In the genomic region with DNA sequence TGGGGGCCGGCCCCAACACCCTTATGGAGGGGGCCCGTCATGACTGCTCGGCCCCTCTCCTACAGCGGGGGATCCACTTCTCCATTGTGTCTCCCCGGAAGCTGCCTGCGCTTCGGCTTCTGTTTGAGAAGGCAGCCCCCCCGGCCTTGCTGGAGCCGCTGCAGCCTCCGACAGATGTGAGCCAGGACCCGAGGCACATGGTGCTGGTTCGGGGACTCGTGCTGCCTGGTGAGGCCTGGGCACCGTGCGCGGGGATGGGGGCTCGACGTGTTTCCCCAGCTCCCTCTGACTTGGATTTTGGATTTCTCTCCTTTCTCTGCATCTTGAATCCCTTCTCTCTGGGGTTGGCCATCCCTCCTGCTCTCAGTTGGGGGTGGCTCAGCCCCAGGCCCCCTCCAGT, we compare ENCODE assay signal across 29 cellular contexts.
"Had no signal": no experiment of that assay in that cellular context is flagged by ENCODE, and none has a peak within 500 bp of the region (broad histone marks: within the 10 kb centered on the region; RNA-seq: fewer than 3 reads in every experiment).

No MANE protein-coding gene starts in this region.

- H3K9me3 Mint-ChIP-seq: activated CD4-positive, alpha-beta memory T cell treated with anti-CD3 and anti-CD28 coated beads for 36 hours; activated CD4-positive, alpha-beta T cell treated with anti-CD3 and anti-CD28 coated beads, Interleukin-2, amount 10 ng/mL, durations not matched to agents 24 days and 14 days; activated naive CD4-positive, alpha-beta T cell treated with anti-CD3 and anti-CD28 coated beads for 36 hours; activated naive CD4-positive, alpha-beta T cell treated with anti-CD3 and anti-CD28 coated beads, Interleukin-2, amount 50 U/mL, for 24 hours; activated naive CD8-positive, alpha-beta T cell treated with anti-CD3 and anti-CD28 coated beads for 36 hours; activated naive CD8-positive, alpha-beta T cell treated with anti-CD3 and anti-CD28 coated beads, Interleukin-2, amount 50 U/mL, for 24 hours; activated T-helper 1 cell treated with anti-CD3 and anti-CD28 coated beads, Interleukin-12 subunit alpha, Interleukin-12 subunit beta, Interleukin-2, Interleukin-4 antibody, amounts not matched to agents 30 ng/mL and 10 ng/mL and 1 ng/mL, durations not matched to agents 14 hours and 24 hours and 36 hours; activated T-helper 2 cell treated with anti-CD3 and anti-CD28 coated beads, Interferon-gamma antibody, Interleukin-2, Interleukin-4, amounts not matched to agents 10 μg/mL and 5 μg/mL and 100 μg/mL, durations not matched to agents 14 hours and 24 hours and 36 hours had no signal

- H3K9me3 ChIP-seq: adrenal gland, body of pancreas, esophagus squamous epithelium had no signal

- H3K27me3 ChIP-seq: adrenal gland, body of pancreas, esophagus squamous epithelium had no signal

- H3K27ac ChIP-seq: body of pancreas, epithelial cell of prostate, esophagus squamous epithelium had no signal

- H3K4me1 ChIP-seq: esophagus squamous epithelium had no signal

- H3K27ac Mint-ChIP-seq: activated CD4-positive, alpha-beta memory T cell treated with anti-CD3 and anti-CD28 coated beads for 36 hours; activated CD4-positive, alpha-beta T cell treated with anti-CD3 and anti-CD28 coated beads for 36 hours; activated CD4-positive, alpha-beta T cell treated with anti-CD3 and anti-CD28 coated beads, Interleukin-2, amount 10 ng/mL, durations not matched to agents 24 days and 14 days; activated CD8-positive, alpha-beta memory T cell treated with anti-CD3 and anti-CD28 coated beads, Interleukin-2, amount 10 ng/mL, durations not matched to agents 7 days and 5 days; activated CD8-positive, alpha-beta T cell treated with anti-CD3 and anti-CD28 coated beads, Interleukin-2, amount 10 ng/mL, durations not matched to agents 7 days and 5 days; activated naive CD4-positive, alpha-beta T cell treated with anti-CD3 and anti-CD28 coated beads for 36 hours; activated naive CD4-positive, alpha-beta T cell treated with anti-CD3 and anti-CD28 coated beads, Interleukin-2, amount 50 U/mL, for 24 hours; activated naive CD8-positive, alpha-beta T cell treated with anti-CD3 and anti-CD28 coated beads for 36 hours; activated naive CD8-positive, alpha-beta T cell treated with anti-CD3 and anti-CD28 coated beads, Interleukin-2, amount 50 U/mL, for 24 hours; activated T-helper 1 cell treated with anti-CD3 and anti-CD28 coated beads, Interleukin-12 subunit alpha, Interleukin-12 subunit beta, Interleukin-2, Interleukin-4 antibody, amounts not matched to agents 30 ng/mL and 10 ng/mL and 1 ng/mL, durations not matched to agents 14 hours and 24 hours and 36 hours; activated T-helper 2 cell treated with anti-CD3 and anti-CD28 coated beads, Interferon-gamma antibody, Interleukin-2, Interleukin-4, amounts not matched to agents 10 μg/mL and 5 μg/mL and 100 μg/mL, durations not matched to agents 14 hours and 24 hours and 36 hours had no signal

- DNase-seq: activated CD4-positive, alpha-beta memory T cell treated with anti-CD3 and anti-CD28 coated beads for 36 hours; activated CD4-positive, alpha-beta T cell treated with anti-CD3 and anti-CD28 coated beads for 36 hours; activated CD4-positive, alpha-beta T cell treated with anti-CD3 and anti-CD28 coated beads, Interleukin-2, amount 10 ng/mL, durations not matched to agents 24 days and 14 days; activated CD4-positive, CD25-positive, alpha-beta regulatory T cell; activated CD4-positive, CD25-positive, alpha-beta regulatory T cell treated with anti-CD3 and anti-CD28 coated beads, Interleukin-2, amount 50 U/mL, for 72 hours; activated CD8-positive, alpha-beta memory T cell treated with anti-CD3 and anti-CD28 coated beads, Interleukin-2, amount 10 ng/mL, durations not matched to agents 7 days and 5 days; activated CD8-positive, alpha-beta memory T cell treated with anti-CD3 and anti-CD28 coated beads, Interleukin-2, amount 50 U/mL, for 4 hours; activated CD8-positive, alpha-beta T cell treated with anti-CD3 and anti-CD28 coated beads, Interleukin-2, amount 10 ng/mL, durations not matched to agents 7 days and 5 days; activated effector memory CD4-positive, alpha-beta T cell treated with anti-CD3 and anti-CD28 coated beads, Interleukin-2, amount 50 U/mL, for 16 hours; activated naive CD4-positive, alpha-beta T cell treated with anti-CD3 and anti-CD28 coated beads for 36 hours; activated naive CD8-positive, alpha-beta T cell treated with anti-CD3 and anti-CD28 coated beads for 36 hours; activated naive CD8-positive, alpha-beta T cell treated with anti-CD3 and anti-CD28 coated beads, Interleukin-2, amount 50 U/mL, for 24 hours; activated T-cell treated with anti-CD3 and anti-CD28 coated beads, Interleukin-2, amount 50 U/mL, for 1 hour; activated T-cell treated with anti-CD3 and anti-CD28 coated beads, Interleukin-2, amount 50 U/mL, for 48 hours; adrenal gland; amygdala; aorta; body of pancreas; caudate nucleus; cortex of kidney; dermis blood vessel endothelial cell; effector CD4-positive, alpha-beta T cell; esophagus squamous epithelium; glutamatergic neuron; T-helper 2 cell had no signal

- H3K4me3 ChIP-seq: adrenal gland, body of pancreas, esophagus squamous epithelium had no signal

- H3K4me3 Mint-ChIP-seq: activated CD4-positive, alpha-beta memory T cell treated with anti-CD3 and anti-CD28 coated beads for 36 hours; activated CD4-positive, alpha-beta T cell treated with anti-CD3 and anti-CD28 coated beads for 36 hours; activated CD4-positive, alpha-beta T cell treated with anti-CD3 and anti-CD28 coated beads, Interleukin-2, amount 10 ng/mL, durations not matched to agents 24 days and 14 days; activated CD8-positive, alpha-beta memory T cell treated with anti-CD3 and anti-CD28 coated beads, Interleukin-2, amount 10 ng/mL, durations not matched to agents 7 days and 5 days; activated CD8-positive, alpha-beta T cell treated with anti-CD3 and anti-CD28 coated beads, Interleukin-2, amount 10 ng/mL, durations not matched to agents 7 days and 5 days; activated naive CD4-positive, alpha-beta T cell treated with anti-CD3 and anti-CD28 coated beads for 36 hours; activated naive CD4-positive, alpha-beta T cell treated with anti-CD3 and anti-CD28 coated beads, Interleukin-2, amount 50 U/mL, for 24 hours; activated naive CD8-positive, alpha-beta T cell treated with anti-CD3 and anti-CD28 coated beads for 36 hours; activated naive CD8-positive, alpha-beta T cell treated with anti-CD3 and anti-CD28 coated beads, Interleukin-2, amount 50 U/mL, for 24 hours; activated T-helper 1 cell treated with anti-CD3 and anti-CD28 coated beads, Interleukin-12 subunit alpha, Interleukin-12 subunit beta, Interleukin-2, Interleukin-4 antibody, amounts not matched to agents 30 ng/mL and 10 ng/mL and 1 ng/mL, durations not matched to agents 14 hours and 24 hours and 36 hours had no signal

- H3K27me3 Mint-ChIP-seq: activated CD4-positive, alpha-beta memory T cell treated with anti-CD3 and anti-CD28 coated beads for 36 hours; activated CD4-positive, alpha-beta T cell treated with anti-CD3 and anti-CD28 coated beads for 36 hours; activated CD4-positive, alpha-beta T cell treated with anti-CD3 and anti-CD28 coated beads, Interleukin-2, amount 10 ng/mL, durations not matched to agents 24 days and 14 days; activated CD8-positive, alpha-beta memory T cell treated with anti-CD3 and anti-CD28 coated beads, Interleukin-2, amount 10 ng/mL, durations not matched to agents 7 days and 5 days; activated naive CD4-positive, alpha-beta T cell treated with anti-CD3 and anti-CD28 coated beads, Interleukin-2, amount 50 U/mL, for 24 hours; activated naive CD8-positive, alpha-beta T cell treated with anti-CD3 and anti-CD28 coated beads for 36 hours; activated naive CD8-positive, alpha-beta T cell treated with anti-CD3 and anti-CD28 coated beads, Interleukin-2, amount 50 U/mL, for 24 hours had no signal

- H3K4me1 Mint-ChIP-seq: activated CD4-positive, alpha-beta T cell treated with anti-CD3 and anti-CD28 coated beads for 36 hours; activated naive CD4-positive, alpha-beta T cell treated with anti-CD3 and anti-CD28 coated beads, Interleukin-2, amount 50 U/mL, for 24 hours; activated naive CD8-positive, alpha-beta T cell treated with anti-CD3 and anti-CD28 coated beads for 36 hours; activated naive CD8-positive, alpha-beta T cell treated with anti-CD3 and anti-CD28 coated beads, Interleukin-2, amount 50 U/mL, for 24 hours had no signal

- ATAC-seq: activated CD4-positive, alpha-beta T cell treated with anti-CD3 and anti-CD28 coated beads for 36 hours; activated CD8-positive, alpha-beta memory T cell treated with anti-CD3 and anti-CD28 coated beads, Interleukin-2, amount 10 ng/mL, durations not matched to agents 7 days and 5 days; activated CD8-positive, alpha-beta T cell treated with anti-CD3 and anti-CD28 coated beads, Interleukin-2, amount 10 ng/mL, durations not matched to agents 7 days and 5 days; activated naive CD8-positive, alpha-beta T cell treated with anti-CD3 and anti-CD28 coated beads, Interleukin-2, amount 50 U/mL, for 24 hours; body of pancreas had no signal
